Comparison of ENCODE assay signal across 8 cellular contexts in the genomic region with DNA sequence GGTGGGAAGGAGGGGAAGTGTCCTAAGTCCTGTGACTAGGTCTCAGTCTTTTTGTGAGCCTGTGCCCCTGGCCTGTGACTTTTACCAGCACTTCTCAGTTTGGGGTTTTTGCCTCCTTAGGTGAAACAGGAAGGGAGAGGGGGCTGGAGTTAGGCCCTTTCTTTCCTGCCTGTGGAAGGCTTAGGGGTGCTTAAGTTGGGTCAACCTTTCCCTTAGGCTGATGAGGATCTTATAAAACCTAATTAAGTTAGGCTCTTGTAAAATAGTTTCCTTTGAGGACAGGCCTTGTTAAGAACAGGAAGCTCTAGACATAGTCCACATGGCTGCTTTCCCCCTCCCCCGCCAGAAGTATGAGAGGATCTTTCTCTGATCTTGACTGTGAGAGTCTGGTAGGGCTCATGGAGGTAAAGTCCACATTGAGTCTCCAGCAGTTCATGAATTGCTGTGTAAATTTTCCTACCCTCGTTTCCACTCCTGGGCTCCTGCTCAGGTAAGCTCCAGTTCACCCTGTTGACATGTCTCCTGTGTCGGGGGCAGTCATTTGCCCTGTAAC. TPM values are rescaled to one million over a fixed set of nuclear protein-coding genes. Genes with fewer than 3 reads are reported as not detected.
DNase-seq lines count a peak whose midpoint lies in the region; ATAC-seq lines count a peak whose summit lies in the region.

No MANE protein-coding gene starts in this region.

- intact Hi-C loops in activated T-helper 2 cell treated with anti-CD3 and anti-CD28 coated beads, Interferon-gamma antibody, Interleukin-2, Interleukin-4, amounts not matched to agents 10 μg/mL and 5 μg/mL and 100 μg/mL, durations not matched to agents 14 hours and 24 hours and 36 hours (cut with micrococcal nuclease), result no loop called here
- intact Hi-C loops in left cardiac atrium (cut with DNase I), result no loop called here

- peak overlapping the region; percentile 76 for H3K27ac Mint-ChIP-seq in activated T-helper 2 cell treated with anti-CD3 and anti-CD28 coated beads, Interferon-gamma antibody, Interleukin-2, Interleukin-4, amounts not matched to agents 10 μg/mL and 5 μg/mL and 100 μg/mL, durations not matched to agents 14 hours and 24 hours and 36 hours

- H3K36me3 ChIP-seq in muscle layer of duodenum (ENCODE audit: control insufficient read depth in 1 of 2, insufficient read depth in 2 of 2, low read length in 2 of 2), result peaks cover 0 to 14% of the 10 kb centered on the region in 2 donors

- H3K4me3 ChIP-seq in muscle layer of duodenum (ENCODE audit: low read depth in 1 of 2, low read length in 2 of 2), result no peak overlapping the region

- peaks cover 4% of the 10 kb centered on the region for H3K36me3 Mint-ChIP-seq in activated T-helper 2 cell treated with anti-CD3 and anti-CD28 coated beads, Interferon-gamma antibody, Interleukin-2, Interleukin-4, amounts not matched to agents 10 μg/mL and 5 μg/mL and 100 μg/mL, durations not matched to agents 14 hours and 24 hours and 36 hours (ENCODE audit: low read depth)

- H3K9me3 Mint-ChIP-seq in activated T-helper 2 cell treated with anti-CD3 and anti-CD28 coated beads, Interferon-gamma antibody, Interleukin-2, Interleukin-4, amounts not matched to agents 10 μg/mL and 5 μg/mL and 100 μg/mL, durations not matched to agents 14 hours and 24 hours and 36 hours, result no peaks in the 10 kb centered on the region

- peaks cover 0 to 3% of the 10 kb centered on the region in 2 donors for H3K4me1 ChIP-seq in muscle layer of duodenum (ENCODE audit: control insufficient read depth in 1 of 2, insufficient read depth in 2 of 2, low read length in 2 of 2)

- H3K27ac ChIP-seq in muscle layer of duodenum (ENCODE audit: low read length), result peak overlapping the region; percentile 67

- H3K4me3 Mint-ChIP-seq in activated T-helper 2 cell treated with anti-CD3 and anti-CD28 coated beads, Interferon-gamma antibody, Interleukin-2, Interleukin-4, amounts not matched to agents 10 μg/mL and 5 μg/mL and 100 μg/mL, durations not matched to agents 14 hours and 24 hours and 36 hours (ENCODE audit: low read depth), result no peak overlapping the region

- ATAC-seq in left cardiac atrium, result no peak

- H3K4me1 Mint-ChIP-seq in activated T-helper 2 cell treated with anti-CD3 and anti-CD28 coated beads, Interferon-gamma antibody, Interleukin-2, Interleukin-4, amounts not matched to agents 10 μg/mL and 5 μg/mL and 100 μg/mL, durations not matched to agents 14 hours and 24 hours and 36 hours (ENCODE audit: low read depth), result peaks cover 18% of the 10 kb centered on the region

- H3K9me3 ChIP-seq in muscle layer of duodenum (ENCODE audit: control insufficient read depth in 1 of 2, low read length in 2 of 2), result no peaks in the 10 kb centered on the region

- H3K27me3 ChIP-seq in muscle layer of duodenum (ENCODE audit: low read depth, low read length), result no peaks in the 10 kb centered on the region

- no peaks in the 10 kb centered on the region for H3K27me3 Mint-ChIP-seq in activated T-helper 2 cell treated with anti-CD3 and anti-CD28 coated beads, Interferon-gamma antibody, Interleukin-2, Interleukin-4, amounts not matched to agents 10 μg/mL and 5 μg/mL and 100 μg/mL, durations not matched to agents 14 hours and 24 hours and 36 hours (ENCODE audit: low read depth)

- DNase-seq in EH (ENCODE audit: low read depth), result peak; percentile 72
- DNase-seq in NCI-H82 treated with DMSO at 0.1 percent for 48 hours (lab: John Stamatoyannopoulos, UW; ENCODE audit: unreplicated experiment), result peak; percentile 14
- no peak for DNase-seq in activated T-helper 2 cell treated with anti-CD3 and anti-CD28 coated beads, Interferon-gamma antibody, Interleukin-2, Interleukin-4, amounts not matched to agents 10 μg/mL and 5 μg/mL and 100 μg/mL, durations not matched to agents 14 hours and 24 hours and 36 hours (ENCODE audit: low spot score)
- no peak for DNase-seq in globus pallidus (ENCODE audit: low spot score)
- DNase-seq in left cardiac atrium, result no peak
- DNase-seq in NCI-H446 (lab: John Stamatoyannopoulos, UW), result no peak
- DNase-seq in SW480 (ENCODE audit: low spot score), result no peak

RNA-seq across cellular contexts. Expression of a gene that starts 17.0 kb away (rescaled TPM):
- 14.0 and 14.6 TPM in 2 replicates for total RNA-seq in activated T-helper 2 cell treated with anti-CD3 and anti-CD28 coated beads, Interferon-gamma antibody, Interleukin-2, Interleukin-4, amounts not matched to agents 10 μg/mL and 5 μg/mL and 100 μg/mL, durations not matched to agents 14 hours and 24 hours and 36 hours
- 1 to 10 TPM; 3.0 to 5.8 TPM for total RNA-seq in left cardiac atrium

RNA-seq across cellular contexts. Expression of a gene that starts 26.0 kb away (rescaled TPM):
- total RNA-seq in activated T-helper 2 cell treated with anti-CD3 and anti-CD28 coated beads, Interferon-gamma antibody, Interleukin-2, Interleukin-4, amounts not matched to agents 10 μg/mL and 5 μg/mL and 100 μg/mL, durations not matched to agents 14 hours and 24 hours and 36 hours, result 11.8 and 12.2 TPM in 2 replicates
- 1 to 10 TPM; 2.5 to 2.8 TPM for total RNA-seq in left cardiac atrium

Comparison
In these comparisons a context has a peak if more than half of its experiments do, and no peak if none do; other contexts are left out.
1. DNase-seq: peak in EH (single experiment) and NCI-H82 treated with DMSO at 0.1 percent for 48 hours (single experiment); none in activated T-helper 2 cell treated with anti-CD3 and anti-CD28 coated beads, Interferon-gamma antibody, Interleukin-2, Interleukin-4, amounts not matched to agents 10 μg/mL and 5 μg/mL and 100 μg/mL, durations not matched to agents 14 hours and 24 hours and 36 hours (single experiment), globus pallidus (single experiment), left cardiac atrium (single experiment), NCI-H446 (0 of 2) and SW480 (single experiment).